11 cellular contexts compared by ENCODE assay signal in genomic region chr17:14541714-14542113, GRCh38.
"Had no signal": no experiment of that assay in that cellular context is flagged by ENCODE, and none has a peak within 500 bp of the region (broad histone marks: within the 10 kb centered on the region; RNA-seq: fewer than 3 reads in every experiment).

No MANE protein-coding gene starts in this region.

- H3K36me3 ChIP-seq: HAP-1 had no signal

- H3K4me3 ChIP-seq: GM23248, GM23338, HAP-1 had no signal

- ATAC-seq: GM23338, HCT116 had no signal

- H3K27ac Mint-ChIP-seq: GM23338, H9, HFFc6 had no signal

- DNase-seq: GM23248, GOT3, H7, H9, HCEC 1CT, HFFc6 had no signal

- H3K4me1 ChIP-seq: HAP-1 had no signal

- H3K27ac ChIP-seq: GM23248 had no signal

- FAIRE-seq: H1, H54 had no signal

- H3K4me3 Mint-ChIP-seq: GM23338, H9, HFFc6 had no signal

- H3K9me3 ChIP-seq: HAP-1 had no signal

- H2AFZ ChIP-seq: GM23248, GM23338 had no signal

- H3K4me2 ChIP-seq: GM23338 had no signal

- H3K9ac ChIP-seq: GM23248 had no signal
